ENCODE assay signal across 15 cellular contexts in the genomic region with DNA sequence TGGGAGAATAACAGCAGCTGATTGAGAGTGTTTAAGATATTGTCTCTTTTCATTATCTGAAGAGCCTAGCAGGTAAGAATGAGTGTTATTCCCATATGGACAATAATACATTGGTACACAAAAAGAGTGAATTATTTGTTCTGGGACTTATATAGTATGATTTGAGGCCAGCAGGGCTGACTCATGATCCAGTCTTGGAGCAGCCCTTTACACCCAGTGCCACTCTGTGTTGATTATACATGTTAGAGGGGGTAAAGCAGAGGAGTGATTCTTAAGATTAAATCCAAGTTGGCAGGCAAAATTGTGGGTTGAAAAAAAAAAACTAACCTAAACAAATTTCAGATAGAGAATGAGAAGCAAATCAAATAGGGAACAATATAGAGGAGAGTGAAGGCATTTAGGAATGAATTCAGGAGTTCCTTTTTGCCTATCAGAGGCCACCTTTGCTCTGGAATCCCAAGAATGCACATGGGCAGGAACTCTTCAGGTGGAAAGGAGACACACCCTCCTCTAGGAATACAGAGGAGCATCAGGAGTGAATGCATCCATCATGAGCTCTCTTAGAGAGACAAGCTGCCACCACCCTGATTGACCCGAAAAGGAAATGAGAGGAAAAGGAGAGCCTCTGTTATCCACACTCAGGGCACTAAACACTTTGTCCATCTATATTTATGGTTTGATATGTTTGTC. TPM values are rescaled to one million over a fixed set of nuclear protein-coding genes. Genes with fewer than 3 reads are reported as not detected.
DNase-seq lines count a peak whose midpoint lies in the region; ATAC-seq and TF ChIP-seq lines count a peak whose summit lies in the region.
"Had no signal": no experiment of that assay in that cellular context is flagged by ENCODE, and none has a peak within 500 bp of the region (broad histone marks: within the 10 kb centered on the region; RNA-seq: fewer than 3 reads in every experiment).

No MANE protein-coding gene starts in this region.

- H3K4me3 Mint-ChIP-seq in WTC11, result no peak overlapping the region
- no peak overlapping the region for H3K4me3 Mint-ChIP-seq in activated T-helper 17 cell treated with anti-CD3 and anti-CD28 coated beads, Interleukin-2, amount 50 U/mL, for 72 hours
- no peak overlapping the region for H3K4me3 Mint-ChIP-seq in stimulated activated naive B cell treated with anti-CD40 and anti-IgM and Interleukin-4, amounts not matched to agents 10 μg/mL and 1 μg/mL and 100 μg/mL, for 72 hours
- no peak overlapping the region for H3K4me3 Mint-ChIP-seq in activated naive CD8-positive, alpha-beta T cell treated with anti-CD3 and anti-CD28 coated beads, Interleukin-2, amount 50 U/mL, for 24 hours
- H3K4me3 Mint-ChIP-seq: CD8-positive, alpha-beta T cell had no signal

- H3K9me3 ChIP-seq in upper lobe of right lung, result no peaks in the 10 kb centered on the region
- H3K9me3 ChIP-seq: HAP-1, SK-N-SH had no signal

- POLR2A ChIA-PET in WTC11 (lab: Charles Lee), result no interaction called here

- peak overlapping the region; percentile 30; the same call in 1 of the 2 replicates for H3K27ac Mint-ChIP-seq in WTC11
- H3K27ac Mint-ChIP-seq in activated T-helper 17 cell treated with anti-CD3 and anti-CD28 coated beads, Interleukin-2, amount 50 U/mL, for 72 hours, result no peak overlapping the region
- H3K27ac Mint-ChIP-seq in stimulated activated naive B cell treated with anti-CD40 and anti-IgM and Interleukin-4, amounts not matched to agents 10 μg/mL and 1 μg/mL and 100 μg/mL, for 72 hours, result no peak overlapping the region
- H3K27ac Mint-ChIP-seq in activated naive CD8-positive, alpha-beta T cell treated with anti-CD3 and anti-CD28 coated beads, Interleukin-2, amount 50 U/mL, for 24 hours, result no peak overlapping the region
- H3K27ac Mint-ChIP-seq: CD8-positive, alpha-beta T cell had no signal

- CTCF ChIA-PET in WTC11 (lab: Charles Lee), result interaction anchor here (0.8 to 1.4 kb wide), 3 partner anchors 16 to 106 kb away, joined by 3 to 6 read pairs (median 4); no protein-coding TSS in a partner anchor

- TF ChIP-seq CTCF in WTC11 (IDR thresholded peaks at IDR 0.05) (no peak), upper lobe of right lung (IDR thresholded peaks at IDR 0.05) (no peak)

- H3K4me1 Mint-ChIP-seq in WTC11, result peaks cover 16% of the 10 kb centered on the region
- no peaks in the 10 kb centered on the region for H3K4me1 Mint-ChIP-seq in activated T-helper 17 cell treated with anti-CD3 and anti-CD28 coated beads, Interleukin-2, amount 50 U/mL, for 72 hours
- no peaks in the 10 kb centered on the region for H3K4me1 Mint-ChIP-seq in stimulated activated naive B cell treated with anti-CD40 and anti-IgM and Interleukin-4, amounts not matched to agents 10 μg/mL and 1 μg/mL and 100 μg/mL, for 72 hours
- H3K4me1 Mint-ChIP-seq in activated naive CD8-positive, alpha-beta T cell treated with anti-CD3 and anti-CD28 coated beads, Interleukin-2, amount 50 U/mL, for 24 hours, result no peaks in the 10 kb centered on the region

- intact Hi-C loops in upper lobe of right lung (cut with DNase I), result no loop called here

- H3K4me1 ChIP-seq in upper lobe of right lung, result no peaks in the 10 kb centered on the region
- H3K4me1 ChIP-seq: HAP-1 had no signal

- DNase-seq in HT-29 (ENCODE audit: low spot score), result peak; percentile 38
- DNase-seq in WTC11 (ENCODE audit: low spot score), result peak; percentile 34
- peak; percentile 26 for DNase-seq in iPS-NIHi7 (ENCODE audit: extremely low spot score)
- no peak for DNase-seq in upper lobe of right lung
- DNase-seq in stimulated activated naive B cell treated with anti-CD40 and anti-IgM and Interleukin-4, amounts not matched to agents 10 μg/mL and 1 μg/mL and 100 μg/mL, for 72 hours, result no peak
- DNase-seq in activated naive CD8-positive, alpha-beta T cell treated with anti-CD3 and anti-CD28 coated beads, Interleukin-2, amount 50 U/mL, for 24 hours, result no peak
- DNase-seq: CD8-positive, alpha-beta T cell; NCI-H1048; NCI-H146; Right ventricle myocardium superior; SK-N-SH had no signal

- H3K9me3 Mint-ChIP-seq in WTC11, result no peaks in the 10 kb centered on the region
- no peaks in the 10 kb centered on the region for H3K9me3 Mint-ChIP-seq in activated T-helper 17 cell treated with anti-CD3 and anti-CD28 coated beads, Interleukin-2, amount 50 U/mL, for 72 hours
- H3K9me3 Mint-ChIP-seq in stimulated activated naive B cell treated with anti-CD40 and anti-IgM and Interleukin-4, amounts not matched to agents 10 μg/mL and 1 μg/mL and 100 μg/mL, for 72 hours, result no peaks in the 10 kb centered on the region
- H3K9me3 Mint-ChIP-seq in activated naive CD8-positive, alpha-beta T cell treated with anti-CD3 and anti-CD28 coated beads, Interleukin-2, amount 50 U/mL, for 24 hours, result no peaks in the 10 kb centered on the region
- H3K9me3 Mint-ChIP-seq: CD8-positive, alpha-beta T cell had no signal

- no peaks in the 10 kb centered on the region for H3K36me3 ChIP-seq in upper lobe of right lung
- H3K36me3 ChIP-seq: HAP-1 had no signal

- no peak overlapping the region for H3K27ac ChIP-seq in upper lobe of right lung

- peak; percentile 98 for ATAC-seq in WTC11
- peak; percentile 70 for ATAC-seq in upper lobe of right lung
- ATAC-seq in activated T-helper 17 cell treated with anti-CD3 and anti-CD28 coated beads, Interleukin-2, amount 50 U/mL, for 72 hours (replicated peaks), result no peak
- ATAC-seq in stimulated activated naive B cell treated with anti-CD40 and anti-IgM and Interleukin-4, amounts not matched to agents 10 μg/mL and 1 μg/mL and 100 μg/mL, for 72 hours (replicated peaks), result no peak
- no peak for ATAC-seq in activated naive CD8-positive, alpha-beta T cell treated with anti-CD3 and anti-CD28 coated beads, Interleukin-2, amount 50 U/mL, for 24 hours
- ATAC-seq: CD8-positive, alpha-beta T cell; K562 had no signal

- H3K36me3 Mint-ChIP-seq in WTC11, result no peaks in the 10 kb centered on the region
- H3K36me3 Mint-ChIP-seq in activated T-helper 17 cell treated with anti-CD3 and anti-CD28 coated beads, Interleukin-2, amount 50 U/mL, for 72 hours (ENCODE audit: low read depth), result no peaks in the 10 kb centered on the region
- no peaks in the 10 kb centered on the region for H3K36me3 Mint-ChIP-seq in stimulated activated naive B cell treated with anti-CD40 and anti-IgM and Interleukin-4, amounts not matched to agents 10 μg/mL and 1 μg/mL and 100 μg/mL, for 72 hours
- no peaks in the 10 kb centered on the region for H3K36me3 Mint-ChIP-seq in activated naive CD8-positive, alpha-beta T cell treated with anti-CD3 and anti-CD28 coated beads, Interleukin-2, amount 50 U/mL, for 24 hours (ENCODE audit: low read depth)
- H3K36me3 Mint-ChIP-seq: CD8-positive, alpha-beta T cell had no signal

- H3K27me3 ChIP-seq in upper lobe of right lung, result no peaks in the 10 kb centered on the region

- no peaks in the 10 kb centered on the region for H3K27me3 Mint-ChIP-seq in WTC11 (ENCODE audit: low read depth)
- no peaks in the 10 kb centered on the region for H3K27me3 Mint-ChIP-seq in activated T-helper 17 cell treated with anti-CD3 and anti-CD28 coated beads, Interleukin-2, amount 50 U/mL, for 72 hours
- H3K27me3 Mint-ChIP-seq in stimulated activated naive B cell treated with anti-CD40 and anti-IgM and Interleukin-4, amounts not matched to agents 10 μg/mL and 1 μg/mL and 100 μg/mL, for 72 hours, result peaks cover 12 to 15% of the 10 kb centered on the region in 2 donors
- H3K27me3 Mint-ChIP-seq in activated naive CD8-positive, alpha-beta T cell treated with anti-CD3 and anti-CD28 coated beads, Interleukin-2, amount 50 U/mL, for 24 hours, result peaks cover 3% of the 10 kb centered on the region

- H3K4me3 ChIP-seq in upper lobe of right lung, result no peak overlapping the region
- H3K4me3 ChIP-seq: HAP-1, K562 had no signal

TF ChIP-seq in WTC11, 78 proteins besides CTCF, POLR2A, EP300 and RAD21 (continues in another document):
- TF ChIP-seq, protein P1, sequence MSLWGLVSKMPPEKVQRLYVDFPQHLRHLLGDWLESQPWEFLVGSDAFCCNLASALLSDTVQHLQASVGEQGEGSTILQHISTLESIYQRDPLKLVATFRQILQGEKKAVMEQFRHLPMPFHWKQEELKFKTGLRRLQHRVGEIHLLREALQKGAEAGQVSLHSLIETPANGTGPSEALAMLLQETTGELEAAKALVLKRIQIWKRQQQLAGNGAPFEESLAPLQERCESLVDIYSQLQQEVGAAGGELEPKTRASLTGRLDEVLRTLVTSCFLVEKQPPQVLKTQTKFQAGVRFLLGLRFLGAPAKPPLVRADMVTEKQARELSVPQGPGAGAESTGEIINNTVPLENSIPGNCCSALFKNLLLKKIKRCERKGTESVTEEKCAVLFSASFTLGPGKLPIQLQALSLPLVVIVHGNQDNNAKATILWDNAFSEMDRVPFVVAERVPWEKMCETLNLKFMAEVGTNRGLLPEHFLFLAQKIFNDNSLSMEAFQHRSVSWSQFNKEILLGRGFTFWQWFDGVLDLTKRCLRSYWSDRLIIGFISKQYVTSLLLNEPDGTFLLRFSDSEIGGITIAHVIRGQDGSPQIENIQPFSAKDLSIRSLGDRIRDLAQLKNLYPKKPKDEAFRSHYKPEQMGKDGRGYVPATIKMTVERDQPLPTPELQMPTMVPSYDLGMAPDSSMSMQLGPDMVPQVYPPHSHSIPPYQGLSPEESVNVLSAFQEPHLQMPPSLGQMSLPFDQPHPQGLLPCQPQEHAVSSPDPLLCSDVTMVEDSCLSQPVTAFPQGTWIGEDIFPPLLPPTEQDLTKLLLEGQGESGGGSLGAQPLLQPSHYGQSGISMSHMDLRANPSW (CRISPR knock-in tag; conservative IDR thresholded peaks at IDR 0.05; ENCODE audit: low read depth), result no peak
- TF ChIP-seq ZNF317 (CRISPR knock-in tag; IDR thresholded peaks at IDR 0.05; ENCODE audit: borderline replicate concordance, low read depth) (no peak), JAZF1 (CRISPR knock-in tag; IDR thresholded peaks at IDR 0.05) (no peak), TEAD4 (CRISPR knock-in tag; IDR thresholded peaks at IDR 0.05) (peak; percentile 33; the same call in 1 of the 2 replicates), GRHL2 (CRISPR knock-in tag; IDR thresholded peaks at IDR 0.05; ENCODE audit: insufficient replicate concordance, severe bottlenecking) (no peak), TEAD1 (CRISPR knock-in tag; IDR thresholded peaks at IDR 0.05) (peak; percentile 86; the same call in 1 of the 2 replicates)

RNA-seq across cellular contexts. Expression of a gene that starts 19.2 kb away (rescaled TPM):
- not detected in 2 replicates for total RNA-seq in HT-29 (2014; rRNA removed; shearing (Covaris generic))
- total RNA-seq in WTC11 (2021) (not detected in 3 replicates), upper lobe of right lung (not detected)
- not detected for total RNA-seq in activated T-helper 17 cell treated with anti-CD3 and anti-CD28 coated beads, Interleukin-2, amount 50 U/mL, for 72 hours
- total RNA-seq: CD8-positive, alpha-beta T cell; HT1080; K562; Right ventricle myocardium superior had no signal

Comparison
In these comparisons a context has a peak if more than half of its experiments do, and no peak if none do; other contexts are left out.
1. DNase-seq: peak in HT-29 (single experiment), WTC11 (single experiment) and iPS-NIHi7 (single experiment); none in upper lobe of right lung (single experiment), stimulated activated naive B cell treated with anti-CD40 and anti-IgM and Interleukin-4, amounts not matched to agents 10 μg/mL and 1 μg/mL and 100 μg/mL, for 72 hours (single experiment) and activated naive CD8-positive, alpha-beta T cell treated with anti-CD3 and anti-CD28 coated beads, Interleukin-2, amount 50 U/mL, for 24 hours (single experiment).
2. ATAC-seq: peak in WTC11 (single experiment) and upper lobe of right lung (single experiment); none in activated T-helper 17 cell treated with anti-CD3 and anti-CD28 coated beads, Interleukin-2, amount 50 U/mL, for 72 hours (single experiment), stimulated activated naive B cell treated with anti-CD40 and anti-IgM and Interleukin-4, amounts not matched to agents 10 μg/mL and 1 μg/mL and 100 μg/mL, for 72 hours (0 of 2) and activated naive CD8-positive, alpha-beta T cell treated with anti-CD3 and anti-CD28 coated beads, Interleukin-2, amount 50 U/mL, for 24 hours (single experiment).